Comparison of ENCODE assay signal across 13 cellular contexts in genomic region chr1:184567016-184567415, GRCh38.
DNase-seq lines count a peak whose midpoint lies in the region; ATAC-seq, FAIRE-seq and TF ChIP-seq lines count a peak whose summit lies in the region.
"Had no signal": no experiment of that assay in that cellular context is flagged by ENCODE, and none has a peak within 500 bp of the region (broad histone marks: within the 10 kb centered on the region; RNA-seq: fewer than 3 reads in every experiment).

No MANE protein-coding gene starts in this region.

- peaks cover 0 to 20% (median 0%) of the 10 kb centered on the region in 11 experiments; a peak in 4 of 22 replicates for H3K36me3 ChIP-seq in BLaER1 treated with 17β-estradiol and CSF1 and Interleukin-3, amounts not matched to agents 10 nM and 100 nM
- H3K36me3 ChIP-seq in RWPE2 (ENCODE audit: low read depth): no peaks in the 10 kb centered on the region; the same call in 1 of the 2 replicates
- H3K36me3 ChIP-seq in mesenchymal stem cell (ENCODE audit: control insufficient read depth in 1 of 2, insufficient read depth in 2 of 2, low read depth in 1 of 2, low read length in 2 of 2): peaks cover 0 to 10% of the 10 kb centered on the region in 2 experiments

- peak overlapping the region; percentile 18 to 22 for H2BK12ac ChIP-seq in mesenchymal stem cell (ENCODE audit: low read length in 2 of 2)

- intact Hi-C loops in cardiac septum (cut with DNase I): loop anchor here (10.0 kb wide), 1 partner anchor 492 kb away; no protein-coding TSS in a partner anchor

- no peak overlapping the region for H4K8ac ChIP-seq in mesenchymal stem cell (ENCODE audit: low read length)

- peaks cover 10 to 28% (median 11%) of the 10 kb centered on the region in 10 experiments for H3K4me1 ChIP-seq in BLaER1 treated with 17β-estradiol and CSF1 and Interleukin-3, amounts not matched to agents 10 nM and 100 nM
- H3K4me1 ChIP-seq in RWPE2 (ENCODE audit: insufficient read depth, poor library complexity, severe bottlenecking) (no peaks in the 10 kb centered on the region), mesenchymal stem cell (ENCODE audit: control insufficient read depth, insufficient read depth, low read depth, low read length) (peaks cover 9% of the 10 kb centered on the region)

- H2BK5ac ChIP-seq in mesenchymal stem cell (ENCODE audit: low read depth, low read length, poor library complexity, severe bottlenecking): no peak overlapping the region

- H3K9me3 ChIP-seq in BLaER1 treated with 17β-estradiol and CSF1 and Interleukin-3, amounts not matched to agents 10 nM and 100 nM (replicated peaks in 1 of 11): no peaks in the 10 kb centered on the region
- H3K9me3 ChIP-seq in RWPE2 (ENCODE audit: severe bottlenecking): no peaks in the 10 kb centered on the region
- no peaks in the 10 kb centered on the region for H3K9me3 ChIP-seq in mesenchymal stem cell (ENCODE audit: control insufficient read depth, low read length)

- no peak overlapping the region for H2AFZ ChIP-seq in mesenchymal stem cell (ENCODE audit: low read depth, low read length)

- no peak overlapping the region for H3K9ac ChIP-seq in BLaER1 treated with 17β-estradiol and CSF1 and Interleukin-3, amounts not matched to agents 10 nM and 100 nM
- no peak overlapping the region for H3K9ac ChIP-seq in mesenchymal stem cell (ENCODE audit: low read length)

- no peaks in the 10 kb centered on the region for H3K27me3 ChIP-seq in BLaER1 treated with 17β-estradiol and CSF1 and Interleukin-3, amounts not matched to agents 10 nM and 100 nM
- H3K27me3 ChIP-seq in RWPE2 (ENCODE audit: insufficient read depth, poor library complexity, severe bottlenecking) (no peaks in the 10 kb centered on the region), mesenchymal stem cell (ENCODE audit: control insufficient read depth in 1 of 2, insufficient read depth in 1 of 2, low read length in 2 of 2) (no peaks in the 10 kb centered on the region)

- no peak for FAIRE-seq in HTR-8/SVneo (lab: Jason Lieb, UNC)

- H4K91ac ChIP-seq in mesenchymal stem cell (ENCODE audit: low read length): no peak overlapping the region

- H3K79me1 ChIP-seq in mesenchymal stem cell (replicated peaks; ENCODE audit: low read length, poor library complexity, severe bottlenecking): peaks cover 2% of the 10 kb centered on the region

- WGBS in mesenchymal stem cell: 100% methylated on average over 1 of the region's 1 CpG

- no peak overlapping the region for H3K4ac ChIP-seq in mesenchymal stem cell (ENCODE audit: low read depth in 1 of 2, low read length in 2 of 2)

- no peak overlapping the region for H3K4me3 ChIP-seq in BLaER1 treated with 17β-estradiol and CSF1 and Interleukin-3, amounts not matched to agents 10 nM and 100 nM
- H3K4me3 ChIP-seq in RWPE2 (ENCODE audit: severe bottlenecking) (no peak overlapping the region), mesenchymal stem cell (ENCODE audit: insufficient read depth in 1 of 2, low read depth in 1 of 2, low read length in 2 of 2) (no peak overlapping the region)

- peak overlapping the region; percentile 26 for H2AK5ac ChIP-seq in mesenchymal stem cell (ENCODE audit: low read length, severe bottlenecking)

- peak overlapping the region in 10 of 11 experiments; percentile 15 to 53 (median 46); a peak in 17 of 22 replicates for H3K4me2 ChIP-seq in BLaER1 treated with 17β-estradiol and CSF1 and Interleukin-3, amounts not matched to agents 10 nM and 100 nM
- H3K4me2 ChIP-seq in mesenchymal stem cell (ENCODE audit: low read length, poor library complexity, severe bottlenecking): no peak overlapping the region

- H4K20me1 ChIP-seq in BLaER1 treated with 17β-estradiol and CSF1 and Interleukin-3, amounts not matched to agents 10 nM and 100 nM: peaks cover 0 to 10% (median 0%) of the 10 kb centered on the region in 11 experiments; a peak in 1 of 22 replicates

- no peak overlapping the region for H3K27ac ChIP-seq in BLaER1 treated with 17β-estradiol and CSF1 and Interleukin-3, amounts not matched to agents 10 nM and 100 nM
- H3K27ac ChIP-seq in RWPE2 (ENCODE audit: poor library complexity, severe bottlenecking): no peak overlapping the region
- H3K27ac ChIP-seq in mesenchymal stem cell (ENCODE audit: low read length, poor library complexity, severe bottlenecking): no peak overlapping the region

- DNase-seq in HTR-8/SVneo (ENCODE audit: insufficient read length, low spot score): peak; percentile 10
- no peak for DNase-seq in RWPE2 (ENCODE audit: low spot score)
- DNase-seq in mesenchymal stem cell: no peak
- DNase-seq in iPS-NIHi11 (ENCODE audit: low spot score): no peak
- DNase-seq in cardiac septum (ENCODE audit: low spot score): no peak
- no peak for DNase-seq in DMS153 treated with DMSO at 0.1 percent for 48 hours (lab: John Stamatoyannopoulos, UW; ENCODE audit: unreplicated experiment)
- DNase-seq in SHP77 (lab: John Stamatoyannopoulos, UW): no peak
- DNase-seq: CD4-positive, alpha-beta T cell; DMS153; NCI-H1694 treated with DMSO at 0.1 percent for 48 hours; NCI-H774; SIG-M5 had no signal

- H2BK15ac ChIP-seq in mesenchymal stem cell (ENCODE audit: low read depth, poor library complexity, severe bottlenecking): no peak overlapping the region

- H3K18ac ChIP-seq in mesenchymal stem cell (ENCODE audit: low read depth in 1 of 2, low read length in 2 of 2): no peak overlapping the region

- ATAC-seq in RWPE2 (ENCODE audit: low read depth): peak; percentile 33; the same call in 1 of the 3 replicates

- no peak overlapping the region for H2BK120ac ChIP-seq in mesenchymal stem cell (ENCODE audit: low read depth, low read length)

- TF ChIP-seq CTCF in RWPE2 (IDR thresholded peaks at IDR 0.05; ENCODE audit: poor library complexity, severe bottlenecking): no peak

- no peak overlapping the region for H3K14ac ChIP-seq in mesenchymal stem cell (ENCODE audit: low read length in 2 of 2)

- H3K23ac ChIP-seq in mesenchymal stem cell (ENCODE audit: low read length in 2 of 2): no peak overlapping the region
